In genomic region chr17:18182190-18182977, GRCh38 we compare ENCODE assay signal across 8 cellular contexts. TPM values are rescaled to one million over a fixed set of nuclear protein-coding genes. Genes with fewer than 3 reads are reported as not detected.
DNase-seq lines count a peak whose midpoint lies in the region; ATAC-seq, FAIRE-seq and TF ChIP-seq lines count a peak whose summit lies in the region.

No MANE protein-coding gene starts in this region.

- no peak for TF ChIP-seq EP300 in H1 (IDR thresholded peaks at IDR 0.05; ENCODE audit: borderline replicate concordance in 1 of 2, low read depth in 2 of 2, low read length in 2 of 2)

- H4K8ac ChIP-seq in H1 (ENCODE audit: extremely low read depth, insufficient read depth, low read length): peak overlapping the region; percentile 92

- H2AFZ ChIP-seq in H1 (ENCODE audit: low read length): no peak overlapping the region; the same call in 1 of the 2 replicates

- peaks cover 16% of the 10 kb centered on the region for H3K79me1 ChIP-seq in H1 (ENCODE audit: low read depth, low read length)

- H2BK20ac ChIP-seq in H1 (ENCODE audit: low read length): no peak overlapping the region

- no peak overlapping the region for H3K23ac ChIP-seq in H1 (ENCODE audit: insufficient read length)

- peaks cover 27 to 31% of the 10 kb centered on the region in 2 experiments for H3K79me2 ChIP-seq in H1 (ENCODE audit: control insufficient read depth in 1 of 2, insufficient read depth in 2 of 2, low read length in 2 of 2)

- H3K18ac ChIP-seq in H1 (ENCODE audit: extremely low read depth, low read length): peak overlapping the region; percentile 21; the same call in 1 of the 2 replicates

- peaks cover 18 to 26% of the 10 kb centered on the region in 2 experiments for H4K20me1 ChIP-seq in H1 (replicated peaks in 1 of 2; ENCODE audit: control insufficient read depth in 1 of 2, insufficient read depth in 2 of 2, low read length in 2 of 2)

- CTCF ChIA-PET in H1 (lab: Charles Lee; ENCODE audit: partially characterized antibody): interaction anchor here (0.8 to 4.8 kb wide), 6 partner anchors 10 to 41 kb away, joined by 4 to 53 read pairs (median 5); no protein-coding TSS in a partner anchor

- peak overlapping the region; percentile 41 to 88 (median 82) for H3K9ac ChIP-seq in H1 (replicated peaks in 1 of 4; ENCODE audit: extremely low read depth in 1 of 4, low read depth in 3 of 4, low read length in 3 of 4)

- H2BK12ac ChIP-seq in H1 (ENCODE audit: low read depth, low read length): peak overlapping the region; percentile 87

- no peak for TF ChIP-seq POLR2A in H1 (IDR thresholded peaks at IDR 0.05; ENCODE audit: control extremely low read depth in 1 of 2, low read depth in 2 of 2, low read length in 2 of 2)

- no peak for FAIRE-seq in H1 (lab: Jason Lieb, UNC)

- POLR2A ChIA-PET in H1 (lab: Charles Lee; ENCODE audit: partially characterized antibody): interaction anchor here (0.9 to 6.1 kb wide), 24 partner anchors 8 to 146 kb away, joined by 3 to 43 read pairs (median 7); partner anchors contain the start of gene LLGL1

- H3K27ac Mint-ChIP-seq in natural killer cell: peak overlapping the region; percentile 98 to 99

- peaks cover 18% of the 10 kb centered on the region for H3K23me2 ChIP-seq in H1 (ENCODE audit: low read depth, low read length)

- no peaks in the 10 kb centered on the region for H3K36me3 Mint-ChIP-seq in natural killer cell

- ATAC-seq in natural killer cell (no peak), HG02763 (IDR thresholded peaks at IDR 0.05; ENCODE audit: unreplicated experiment) (no peak), HG03378 (IDR thresholded peaks at IDR 0.05; ENCODE audit: unreplicated experiment) (no peak)

- TF ChIP-seq RAD21 in H1 (IDR thresholded peaks at IDR 0.05 in 1 of 2, conservative IDR thresholded peaks at IDR 0.05 in 1 of 2; ENCODE audit: low read depth in 2 of 2, low read length in 2 of 2): no peak

- H2BK15ac ChIP-seq in H1 (ENCODE audit: low read length): 0 out of 2 replicates have a peak overlapping the region, but pooled peaks have one; percentile 61

- peak overlapping the region; percentile 96 for H3K4me3 Mint-ChIP-seq in natural killer cell

- H3K4me1 Mint-ChIP-seq in natural killer cell: peaks cover 28 to 45% of the 10 kb centered on the region in 2 donors

- no peaks in the 10 kb centered on the region for H3K27me3 Mint-ChIP-seq in natural killer cell (ENCODE audit: low read depth in 2 of 2)

- H3K36me3 ChIP-seq in H1 (ENCODE audit: control insufficient read depth in 2 of 4, insufficient read depth in 4 of 4, low read length in 3 of 4): peaks cover 3 to 9% (median 6%) of the 10 kb centered on the region in 4 experiments; a peak in 5 of 8 replicates

- H3K9me3 Mint-ChIP-seq in natural killer cell: no peaks in the 10 kb centered on the region

- intact Hi-C loops in natural killer cell (cut with micrococcal nuclease): loop anchor here (2.0 to 5.0 kb wide), 2 partner anchors 42 to 75 kb away; partner anchors contain the start of gene FLII

- H3K4me3 ChIP-seq in GM12875 (ENCODE audit: low read depth, low read length): peak overlapping the region; percentile 92
- peak overlapping the region; percentile 52 to 87 (median 80) for H3K4me3 ChIP-seq in H1 (ENCODE audit: extremely low read depth in 1 of 4, insufficient read depth in 2 of 4, low read depth in 3 of 4, low read length in 4 of 4)

- 27% methylated on average over 25 of the region's 25 CpGs; no CpG with 5 or more reads in 1 of the 2 experiments for WGBS in H1 (ENCODE audit: extremely low coverage in 1 of 2, insufficient coverage in 1 of 2, insufficient read length in 1 of 2, insufficient replicate concordance in 2 of 2, low coverage in 1 of 2, low lambda C conversion rate in 2 of 2, missing lambda C conversion rate in 1 of 2), 2 experiments

- peak overlapping the region; percentile 84 for H4K5ac ChIP-seq in H1 (ENCODE audit: insufficient read length, low read depth, low read length)

- DNase-seq in OCI-M2 (lab: John Stamatoyannopoulos, UW; ENCODE audit: unreplicated experiment) (peak; percentile 9), H1 (ENCODE audit: low read depth in 1 of 2, low spot score in 2 of 2) (peak in 1 of 2 experiments; percentile 52), natural killer cell (no peak), NCI-H345 (lab: John Stamatoyannopoulos, UW) (no peak), putamen (ENCODE audit: low spot score) (no peak)

- 0 out of 2 replicates have a peak overlapping the region, but pooled peaks have one; percentile 19 for H2AK5ac ChIP-seq in H1 (ENCODE audit: low read depth, low read length)

- H4K91ac ChIP-seq in H1 (replicated peaks; ENCODE audit: insufficient read length, low read length): peak overlapping the region; percentile 83

- H3K56ac ChIP-seq in H1 (replicated peaks; ENCODE audit: insufficient read length, low read depth, low read length): peak overlapping the region; percentile 90

- H3K4me1 ChIP-seq in H1 (replicated peaks in 1 of 4; ENCODE audit: control insufficient read depth in 3 of 4, insufficient read depth in 4 of 4, low read length in 3 of 4): peaks cover 5 to 25% (median 8%) of the 10 kb centered on the region in 4 experiments

- H3K27me3 ChIP-seq in H1 (replicated peaks in 1 of 4; ENCODE audit: control insufficient read depth in 3 of 4, extremely low read depth in 1 of 4, insufficient read depth in 3 of 4, low read length in 3 of 4): no peaks in the 10 kb centered on the region

- H2BK5ac ChIP-seq in H1 (ENCODE audit: low read depth, low read length): peak overlapping the region; percentile 69

- no peaks in the 10 kb centered on the region for H3K9me3 ChIP-seq in H1 (ENCODE audit: insufficient read depth in 2 of 2, low read depth in 1 of 2, low read length in 1 of 2)

- no peak overlapping the region for H3K14ac ChIP-seq in H1 (ENCODE audit: insufficient read length)

- peak overlapping the region; percentile 70 for H3K4ac ChIP-seq in H1 (replicated peaks; ENCODE audit: insufficient read length, low read depth, low read length)

- H2BK120ac ChIP-seq in H1 (replicated peaks; ENCODE audit: low read depth, low read length): no peak overlapping the region

- peak overlapping the region; percentile 68 to 99 for H3K4me2 ChIP-seq in H1 (ENCODE audit: insufficient read depth in 1 of 2, low read depth in 2 of 2, low read length in 2 of 2)

- TF ChIP-seq CTCF in GM12875 (IDR thresholded peaks at IDR 0.05; ENCODE audit: borderline replicate concordance, insufficient read depth, low read depth, low read length) (no peak), H1 (IDR thresholded peaks at IDR 0.05; ENCODE audit: control extremely low read depth in 1 of 3, insufficient read depth in 1 of 3, low read depth in 1 of 3, low read length in 3 of 3) (no peak), natural killer cell (IDR thresholded peaks at IDR 0.05) (no peak)

- H3K27ac ChIP-seq in H1 (ENCODE audit: low read depth, low read length): peak overlapping the region; percentile 90

TF ChIP-seq in H1, 55 proteins besides CTCF, POLR2A, EP300 and RAD21:
- TF ChIP-seq GABPA (IDR thresholded peaks at IDR 0.05; ENCODE audit: borderline replicate concordance, insufficient read depth, low read length) (no peak), E2F6 (IDR thresholded peaks at IDR 0.05) (0 out of 2 replicates have a peak, but pooled peaks have one; percentile 10)

RNA-seq across cellular contexts. Expression of gene ALKBH5, which starts 1.2 kb away (rescaled TPM):
- 86.4 and 86.6 TPM in 2 replicates for total RNA-seq in H1 (2021; fragmentation: NEBNext Ultra II Directional; extraction: Animal tissue kit (Norgen Biotek cat#: 25700))
- polyA plus RNA-seq in H1 (2011; rRNA removed): 63.7 and 66.5 TPM in 2 replicates
- polyA plus RNA-seq in H1 (2011; cell fraction: cytosol; rRNA removed): 58.7 TPM
- 46.3 TPM for polyA plus RNA-seq in H1 (2011; cell fraction: nucleus; rRNA removed)
- 39.8 to 45.6 TPM (median 42.8 TPM) in 4 replicates for polyA plus RNA-seq in H1 (2012, experiment 1 of 2)
- 74.9 TPM for polyA plus RNA-seq in H1 (2012, experiment 2 of 2)
- polyA plus RNA-seq in H1 (2013, experiment 1 of 2): 45.3 TPM
- polyA plus RNA-seq in H1 (2013, experiment 2 of 2): 45.3 TPM
- polyA minus RNA-seq in H1 (2011; rRNA and poly(A)+ RNA removed): 74.1 and 101 TPM in 2 replicates
- 76.5 TPM for polyA minus RNA-seq in H1 (2011; cell fraction: cytosol; rRNA and poly(A)+ RNA removed)
- polyA minus RNA-seq in H1 (2011; cell fraction: nucleus; rRNA and poly(A)+ RNA removed): 35.4 TPM
- 100 to 1,000 TPM in 1 of 3 donors, 10 to 100 TPM in 2; 95.6 to 114 (median 96.7) TPM for total RNA-seq in natural killer cell

RNA-seq across cellular contexts. Expression of gene LLGL1, which starts 43.1 kb away (rescaled TPM):
- total RNA-seq in H1 (2021; fragmentation: NEBNext Ultra II Directional; extraction: Animal tissue kit (Norgen Biotek cat#: 25700)): 71.3 and 72.8 TPM in 2 replicates
- 107 and 137 TPM in 2 replicates for polyA plus RNA-seq in H1 (2011; rRNA removed)
- 95.0 TPM for polyA plus RNA-seq in H1 (2011; cell fraction: cytosol; rRNA removed)
- 119 TPM for polyA plus RNA-seq in H1 (2011; cell fraction: nucleus; rRNA removed)
- 45.9 to 70.7 TPM (median 65.3 TPM) in 4 replicates for polyA plus RNA-seq in H1 (2012, experiment 1 of 2)
- polyA plus RNA-seq in H1 (2012, experiment 2 of 2): 66.3 TPM
- polyA plus RNA-seq in H1 (2013, experiment 1 of 2): 30.5 TPM
- 29.6 TPM for polyA plus RNA-seq in H1 (2013, experiment 2 of 2)
- 61.7 and 89.9 TPM in 2 replicates for polyA minus RNA-seq in H1 (2011; rRNA and poly(A)+ RNA removed)
- 61.0 TPM for polyA minus RNA-seq in H1 (2011; cell fraction: cytosol; rRNA and poly(A)+ RNA removed)
- 46.1 TPM for polyA minus RNA-seq in H1 (2011; cell fraction: nucleus; rRNA and poly(A)+ RNA removed)
- 10 to 100 TPM; 19.7 to 26.2 (median 25.8) TPM for total RNA-seq in natural killer cell
